ENCODE assay signal across 9 cellular contexts in genomic region chr4:55308071-55308470, GRCh38.
"Had no signal": no experiment of that assay in that cellular context is flagged by ENCODE, and none has a peak within 500 bp of the region (broad histone marks: within the 10 kb centered on the region; RNA-seq: fewer than 3 reads in every experiment).

No MANE protein-coding gene starts in this region.

- H2AFZ ChIP-seq: GM23338 had no signal

- H3K4me3 ChIP-seq: GM23338 had no signal

- H3K4me2 ChIP-seq: GM23338 had no signal

- H3K27ac ChIP-seq: HL-60 had no signal

- DNase-seq: H9, HCEC 1CT, HFFc6, IMR-90, KBM-7 had no signal

- ATAC-seq: GM23338 had no signal

- FAIRE-seq: H1, H54 had no signal
